ENCODE assay signal across 33 cellular contexts in genomic region chr18:46050268-46050667, GRCh38.
"Had no signal": no experiment of that assay in that cellular context is flagged by ENCODE, and none has a peak within 500 bp of the region (broad histone marks: within the 10 kb centered on the region; RNA-seq: fewer than 3 reads in every experiment).

No MANE protein-coding gene starts in this region.

- H3K4me3 Mint-ChIP-seq: naive thymus-derived CD8-positive, alpha-beta T cell; natural killer cell treated with Interleukin-12 subunit alpha and Interleukin-12 subunit beta and Interleukin-15 and Interleukin-18, amount 100 ng/mL, for 72 hours; nephron progenitor cell; neural crest cell; stimulated activated memory B cell treated with anti-CD40 and anti-IgM and Interleukin-4, amounts not matched to agents 10 μg/mL and 1 μg/mL and 100 μg/mL, for 72 hours; stimulated activated naive CD8-positive, alpha-beta T cell treated with anti-CD3 and anti-CD28 coated beads, Interleukin-15, amount 100 ng/mL, for 72 hours had no signal

- H3K27ac Mint-ChIP-seq: naive thymus-derived CD8-positive, alpha-beta T cell; nephron progenitor cell; progenitor cell of endocrine pancreas; stimulated activated memory B cell treated with anti-CD40 and anti-IgM and Interleukin-4, amounts not matched to agents 10 μg/mL and 1 μg/mL and 100 μg/mL, for 72 hours; stimulated activated naive CD8-positive, alpha-beta T cell treated with anti-CD3 and anti-CD28 coated beads, Interleukin-15, amount 100 ng/mL, for 72 hours had no signal

- H3K4me1 ChIP-seq: parathyroid adenoma, sigmoid colon, testis, vagina had no signal

- H2AFZ ChIP-seq: parathyroid adenoma had no signal

- ATAC-seq: naive thymus-derived CD8-positive, alpha-beta T cell; natural killer cell treated with Interleukin-12 subunit alpha and Interleukin-12 subunit beta and Interleukin-15 and Interleukin-18, amount 100 ng/mL, for 72 hours; psoas muscle; right cardiac atrium; right lobe of liver; stimulated activated memory B cell treated with anti-CD40 and anti-IgM and Interleukin-4, amounts not matched to agents 10 μg/mL and 1 μg/mL and 100 μg/mL, for 72 hours; stimulated activated naive CD8-positive, alpha-beta T cell treated with anti-CD3 and anti-CD28 coated beads, Interleukin-15, amount 100 ng/mL, for 72 hours; stimulated activated naive CD8-positive, alpha-beta T cell treated with anti-CD3 and anti-CD28 coated beads, Interleukin-15, Interleukin-2, amounts not matched to agents 100 U/mL and 50 U/mL, for 24 hours had no signal

- H3K4me1 Mint-ChIP-seq: neural crest cell; stimulated activated memory B cell treated with anti-CD40 and anti-IgM and Interleukin-4, amounts not matched to agents 10 μg/mL and 1 μg/mL and 100 μg/mL, for 72 hours had no signal

- FAIRE-seq: small intestine, urothelium cell line had no signal

- H3K27me3 Mint-ChIP-seq: naive thymus-derived CD8-positive, alpha-beta T cell; natural killer cell treated with Interleukin-12 subunit alpha and Interleukin-12 subunit beta and Interleukin-15 and Interleukin-18, amount 100 ng/mL, for 72 hours; progenitor cell of endocrine pancreas; stimulated activated memory B cell treated with anti-CD40 and anti-IgM and Interleukin-4, amounts not matched to agents 10 μg/mL and 1 μg/mL and 100 μg/mL, for 72 hours; stimulated activated naive CD8-positive, alpha-beta T cell treated with anti-CD3 and anti-CD28 coated beads, Interleukin-15, amount 100 ng/mL, for 72 hours had no signal

- H3K9me3 Mint-ChIP-seq: natural killer cell treated with Interleukin-12 subunit alpha and Interleukin-12 subunit beta and Interleukin-15 and Interleukin-18, amount 100 ng/mL, for 72 hours; nephron progenitor cell; neural crest cell; stimulated activated memory B cell treated with anti-CD40 and anti-IgM and Interleukin-4, amounts not matched to agents 10 μg/mL and 1 μg/mL and 100 μg/mL, for 72 hours; stimulated activated naive CD8-positive, alpha-beta T cell treated with anti-CD3 and anti-CD28 coated beads, Interleukin-15, amount 100 ng/mL, for 72 hours had no signal

- H3K9ac ChIP-seq: parathyroid adenoma had no signal

- DNase-seq: naive thymus-derived CD8-positive, alpha-beta T cell; nephron progenitor cell; nucleus accumbens; ovary; posterior cingulate gyrus; psoas muscle; right cardiac atrium; right lobe of liver; sigmoid colon; small intestine; spleen; stimulated activated CD4-positive, alpha-beta T cell treated with anti-CD3 and anti-CD28 coated beads, Interleukin-12 subunit alpha, Interleukin-12 subunit beta, amount 100 ng/mL, for 4 hours; stimulated activated CD4-positive, alpha-beta T cell treated with anti-CD3 and anti-CD28 coated beads, Interleukin-1b, Interleukin-23, amount 100 ng/mL, for 48 hours; stimulated activated CD4-positive, alpha-beta T cell treated with anti-CD3 and anti-CD28 coated beads, Interleukin-4, amount 100 ng/mL, for 1 hour; stimulated activated CD4-positive, alpha-beta T cell treated with anti-CD3 and anti-CD28 coated beads, Interleukin-4, amount 100 ng/mL, for 4 hours; stimulated activated CD8-positive, alpha-beta memory T cell treated with anti-CD3 and anti-CD28 coated beads, Interleukin-4, amount 100 ng/mL, for 48 hours; stimulated activated naive CD4-positive, alpha-beta T cell; stimulated activated naive CD8-positive, alpha-beta T cell treated with anti-CD3 and anti-CD28 coated beads, Interleukin-15, amount 100 ng/mL, for 72 hours; stimulated activated naive CD8-positive, alpha-beta T cell treated with anti-CD3 and anti-CD28 coated beads, Interleukin-15, Interleukin-2, amounts not matched to agents 100 U/mL and 50 U/mL, for 24 hours; substantia nigra; testis; tibial artery; transverse colon; upper lobe of left lung had no signal

- H3K27me3 ChIP-seq: neutrophil, ovary, right lobe of liver, sigmoid colon, spleen, suprapubic skin, testis, tibial artery, transverse colon, upper lobe of left lung, vagina had no signal

- H3K9me3 ChIP-seq: neutrophil, ovary, psoas muscle, right lobe of liver, sigmoid colon, spleen, suprapubic skin, testis, tibial artery, transverse colon, upper lobe of left lung, vagina had no signal

- H3K27ac ChIP-seq: neutrophil, ovary, parathyroid adenoma, sigmoid colon, suprapubic skin, testis, tibial artery, transverse colon, upper lobe of left lung, vagina had no signal

- H3K36me3 Mint-ChIP-seq: naive thymus-derived CD8-positive, alpha-beta T cell; natural killer cell treated with Interleukin-12 subunit alpha and Interleukin-12 subunit beta and Interleukin-15 and Interleukin-18, amount 100 ng/mL, for 72 hours; stimulated activated memory B cell treated with anti-CD40 and anti-IgM and Interleukin-4, amounts not matched to agents 10 μg/mL and 1 μg/mL and 100 μg/mL, for 72 hours had no signal

- H3K4me3 ChIP-seq: ovary, psoas muscle, right lobe of liver, sigmoid colon, spleen, suprapubic skin, testis, tibial artery, transverse colon, upper lobe of left lung, vagina had no signal

- H3K36me3 ChIP-seq: ovary, right lobe of liver, sigmoid colon, suprapubic skin, tibial artery, transverse colon, upper lobe of left lung, vagina had no signal
